ENCODE assay signal across 20 cellular contexts in the genomic region with DNA sequence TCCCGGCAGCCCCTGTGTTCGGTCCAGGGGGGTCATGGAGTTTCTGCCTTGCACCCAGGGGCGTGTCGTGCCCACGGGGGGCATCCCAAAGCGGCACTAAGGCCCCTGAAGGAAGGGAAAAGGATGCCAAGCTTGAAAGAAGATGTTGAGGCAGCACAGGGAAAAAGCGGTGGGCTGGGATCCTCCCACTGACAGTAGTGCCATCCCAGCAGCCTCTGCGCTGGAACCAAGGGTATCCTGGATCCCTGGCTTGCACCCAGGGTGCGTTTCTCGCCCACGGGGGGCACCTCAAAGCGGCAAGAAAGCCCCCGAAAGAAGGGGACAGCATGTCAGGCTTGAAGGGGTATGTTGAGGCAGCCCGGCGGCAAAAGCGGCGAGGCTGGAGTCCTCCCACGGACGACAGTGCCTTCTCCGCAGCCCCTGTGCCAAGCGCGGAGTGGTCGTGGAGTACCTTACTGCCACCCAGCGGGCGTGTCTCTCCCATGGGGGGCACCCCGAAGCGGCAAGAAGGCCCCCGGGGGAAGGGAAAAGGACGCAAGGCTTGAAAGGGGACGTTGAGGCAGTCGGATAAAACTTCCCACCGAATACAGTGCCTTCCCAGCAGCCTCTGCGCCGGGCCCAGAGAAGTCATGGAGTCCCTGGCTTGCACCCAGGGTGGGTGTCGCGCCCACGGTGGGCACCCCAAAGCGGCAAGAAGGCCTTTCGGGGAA.
DNase-seq lines count a peak whose midpoint lies in the region; ATAC-seq and TF ChIP-seq lines count a peak whose summit lies in the region.
"Had no signal": no experiment of that assay in that cellular context is flagged by ENCODE, and none has a peak within 500 bp of the region (broad histone marks: within the 10 kb centered on the region; RNA-seq: fewer than 3 reads in every experiment).

No MANE protein-coding gene starts in this region.

- no peak overlapping the region for H3K27ac Mint-ChIP-seq in activated CD4-positive, alpha-beta T cell treated with anti-CD3 and anti-CD28 coated beads, Interleukin-2, amount 10 ng/mL, durations not matched to agents 24 days and 14 days
- H3K27ac Mint-ChIP-seq in osteocyte (ENCODE audit: unreplicated experiment), result no peak overlapping the region
- H3K27ac Mint-ChIP-seq in activated CD4-positive, alpha-beta T cell treated with anti-CD3 and anti-CD28 coated beads, Interleukin-2, amount 10 ng/mL, durations not matched to agents 7 days and 5 days, result no peak overlapping the region
- H3K27ac Mint-ChIP-seq: B cell; CD8-positive, alpha-beta T cell; H9 had no signal

- no peak overlapping the region for H3K27ac ChIP-seq in right atrium auricular region
- no peak overlapping the region for H3K27ac ChIP-seq in colonic mucosa
- H3K27ac ChIP-seq: 22Rv1, BLaER1, C4-2B, GM23248 had no signal

- POLR2A ChIA-PET in activated CD4-positive, alpha-beta T cell treated with anti-CD3 and anti-CD28 coated beads, Interleukin-2, amount 10 ng/mL, durations not matched to agents 7 days and 5 days (lab: Charles Lee), result no interaction called here

- no peak overlapping the region for H3K9ac ChIP-seq in colonic mucosa (ENCODE audit: low read depth in 2 of 2, low read length in 2 of 2)
- H3K9ac ChIP-seq: BLaER1, GM23248 had no signal

- CTCF ChIA-PET in activated CD4-positive, alpha-beta T cell treated with anti-CD3 and anti-CD28 coated beads, Interleukin-2, amount 10 ng/mL, durations not matched to agents 7 days and 5 days (lab: Charles Lee), result no interaction called here

- H3K4me3 ChIP-seq in right atrium auricular region, result no peak overlapping the region
- no peak overlapping the region for H3K4me3 ChIP-seq in colonic mucosa
- H3K4me3 ChIP-seq: BLaER1, GM23248 had no signal

- no peak for TF ChIP-seq CTCF in right atrium auricular region (IDR thresholded peaks at IDR 0.05)
- TF ChIP-seq CTCF in colonic mucosa (IDR thresholded peaks at IDR 0.05), result no peak
- TF ChIP-seq CTCF in osteocyte (IDR thresholded peaks at IDR 0.05), result no peak

- peaks cover under 1% of the 10 kb centered on the region for H3K36me3 Mint-ChIP-seq in activated CD4-positive, alpha-beta T cell treated with anti-CD3 and anti-CD28 coated beads, Interleukin-2, amount 10 ng/mL, durations not matched to agents 24 days and 14 days (ENCODE audit: low read depth)
- H3K36me3 Mint-ChIP-seq in osteocyte (ENCODE audit: unreplicated experiment), result no peaks in the 10 kb centered on the region
- H3K36me3 Mint-ChIP-seq in activated CD4-positive, alpha-beta T cell treated with anti-CD3 and anti-CD28 coated beads, Interleukin-2, amount 10 ng/mL, durations not matched to agents 7 days and 5 days (ENCODE audit: low read depth), result no peaks in the 10 kb centered on the region
- H3K36me3 Mint-ChIP-seq: CD4-positive, CD25-positive, alpha-beta regulatory T cell; CD8-positive, alpha-beta T cell had no signal

- intact Hi-C loops in activated CD4-positive, alpha-beta T cell treated with anti-CD3 and anti-CD28 coated beads, Interleukin-2, amount 10 ng/mL, durations not matched to agents 24 days and 14 days (cut with micrococcal nuclease), result no loop called here
- intact Hi-C loops in left ventricle myocardium superior (cut with micrococcal nuclease) (no loop called here), colonic mucosa (cut with DNase I) (no loop called here)

- no peaks in the 10 kb centered on the region for H3K4me1 Mint-ChIP-seq in activated CD4-positive, alpha-beta T cell treated with anti-CD3 and anti-CD28 coated beads, Interleukin-2, amount 10 ng/mL, durations not matched to agents 24 days and 14 days
- no peaks in the 10 kb centered on the region for H3K4me1 Mint-ChIP-seq in osteocyte (ENCODE audit: unreplicated experiment)
- H3K4me1 Mint-ChIP-seq in activated CD4-positive, alpha-beta T cell treated with anti-CD3 and anti-CD28 coated beads, Interleukin-2, amount 10 ng/mL, durations not matched to agents 7 days and 5 days, result no peaks in the 10 kb centered on the region
- H3K4me1 Mint-ChIP-seq: B cell; CD4-positive, CD25-positive, alpha-beta regulatory T cell; H9 had no signal

- ATAC-seq in left ventricle myocardium superior, result no peak
- ATAC-seq: CD8-positive, alpha-beta T cell; HCT116 had no signal

- H3K4me3 Mint-ChIP-seq in activated CD4-positive, alpha-beta T cell treated with anti-CD3 and anti-CD28 coated beads, Interleukin-2, amount 10 ng/mL, durations not matched to agents 24 days and 14 days, result no peak overlapping the region
- H3K4me3 Mint-ChIP-seq in osteocyte (ENCODE audit: unreplicated experiment), result no peak overlapping the region
- H3K4me3 Mint-ChIP-seq in activated CD4-positive, alpha-beta T cell treated with anti-CD3 and anti-CD28 coated beads, Interleukin-2, amount 10 ng/mL, durations not matched to agents 7 days and 5 days, result no peak overlapping the region
- H3K4me3 Mint-ChIP-seq: B cell; CD4-positive, CD25-positive, alpha-beta regulatory T cell; CD8-positive, alpha-beta T cell; H9 had no signal

- H3K9me3 ChIP-seq in right atrium auricular region, result no peaks in the 10 kb centered on the region
- no peaks in the 10 kb centered on the region for H3K9me3 ChIP-seq in colonic mucosa

- H3K27me3 Mint-ChIP-seq in activated CD4-positive, alpha-beta T cell treated with anti-CD3 and anti-CD28 coated beads, Interleukin-2, amount 10 ng/mL, durations not matched to agents 24 days and 14 days, result no peaks in the 10 kb centered on the region
- no peaks in the 10 kb centered on the region for H3K27me3 Mint-ChIP-seq in osteocyte (ENCODE audit: unreplicated experiment)
- no peaks in the 10 kb centered on the region for H3K27me3 Mint-ChIP-seq in activated CD4-positive, alpha-beta T cell treated with anti-CD3 and anti-CD28 coated beads, Interleukin-2, amount 10 ng/mL, durations not matched to agents 7 days and 5 days
- H3K27me3 Mint-ChIP-seq: B cell had no signal

- peak; percentile 23 for DNase-seq in activated CD4-positive, alpha-beta T cell treated with anti-CD3 and anti-CD28 coated beads, Interleukin-2, amount 10 ng/mL, durations not matched to agents 24 days and 14 days
- DNase-seq in activated CD4-positive, alpha-beta T cell treated with anti-CD3 and anti-CD28 coated beads, Interleukin-2, amount 50 U/mL, for 4 hours, result no peak
- peak; percentile 47 for DNase-seq in right atrium auricular region (ENCODE audit: low spot score)
- DNase-seq in left ventricle myocardium superior, result no peak
- peak; percentile 6 for DNase-seq in colonic mucosa
- DNase-seq in osteocyte (ENCODE audit: extremely low spot score, unreplicated experiment), result peak; percentile 83
- DNase-seq in activated CD4-positive, alpha-beta T cell treated with anti-CD3 and anti-CD28 coated beads, Interleukin-2, amount 10 ng/mL, durations not matched to agents 7 days and 5 days, result no peak
- DNase-seq in Kasumi-1 (lab: John Stamatoyannopoulos, UW), result no peak
- DNase-seq: Caco-2; CD4-positive, CD25-positive, alpha-beta regulatory T cell; CD8-positive, alpha-beta T cell; DMS153; DND-41; GM23248; H9 had no signal

- peaks cover 22% of the 10 kb centered on the region for H3K9me3 Mint-ChIP-seq in activated CD4-positive, alpha-beta T cell treated with anti-CD3 and anti-CD28 coated beads, Interleukin-2, amount 10 ng/mL, durations not matched to agents 24 days and 14 days
- H3K9me3 Mint-ChIP-seq in osteocyte (ENCODE audit: unreplicated experiment), result peaks cover 26% of the 10 kb centered on the region
- H3K9me3 Mint-ChIP-seq in activated CD4-positive, alpha-beta T cell treated with anti-CD3 and anti-CD28 coated beads, Interleukin-2, amount 10 ng/mL, durations not matched to agents 7 days and 5 days, result peaks cover 9% of the 10 kb centered on the region

- H3K36me3 ChIP-seq in right atrium auricular region, result no peaks in the 10 kb centered on the region
- no peaks in the 10 kb centered on the region for H3K36me3 ChIP-seq in colonic mucosa
- H3K36me3 ChIP-seq: BLaER1 had no signal

- no peaks in the 10 kb centered on the region for H3K27me3 ChIP-seq in right atrium auricular region
- no peaks in the 10 kb centered on the region for H3K27me3 ChIP-seq in colonic mucosa
- H3K27me3 ChIP-seq: BLaER1 had no signal

- no peaks in the 10 kb centered on the region for H3K4me1 ChIP-seq in right atrium auricular region
- no peaks in the 10 kb centered on the region for H3K4me1 ChIP-seq in colonic mucosa
- H3K4me1 ChIP-seq: BLaER1, Caco-2 had no signal

Comparison
In these comparisons a context has a peak if more than half of its experiments do, and no peak if none do; other contexts are left out.
1. DNase-seq: peak in activated CD4-positive, alpha-beta T cell treated with anti-CD3 and anti-CD28 coated beads, Interleukin-2, amount 10 ng/mL, durations not matched to agents 24 days and 14 days (single experiment), right atrium auricular region (single experiment), colonic mucosa (single experiment) and osteocyte (single experiment); none in activated CD4-positive, alpha-beta T cell treated with anti-CD3 and anti-CD28 coated beads, Interleukin-2, amount 50 U/mL, for 4 hours (0 of 2), left ventricle myocardium superior (single experiment), activated CD4-positive, alpha-beta T cell treated with anti-CD3 and anti-CD28 coated beads, Interleukin-2, amount 10 ng/mL, durations not matched to agents 7 days and 5 days (single experiment) and Kasumi-1 (0 of 2).